8 cellular contexts compared by ENCODE assay signal in genomic region chr4:36256398-36256828, GRCh38. TPM values are rescaled to one million over a fixed set of nuclear protein-coding genes. Genes with fewer than 3 reads are reported as not detected.
DNase-seq lines count a peak whose midpoint lies in the region; ATAC-seq and TF ChIP-seq lines count a peak whose summit lies in the region.

No MANE protein-coding gene starts in this region.

- peaks cover 56 to 66% of the 10 kb centered on the region in 2 donors for H3K4me1 Mint-ChIP-seq in natural killer cell

- H3K36me3 Mint-ChIP-seq in natural killer cell, result no peaks in the 10 kb centered on the region

- peak; percentile 52 for ATAC-seq in GM18909 (IDR thresholded peaks at IDR 0.05; ENCODE audit: poor library complexity, unreplicated experiment)
- peak; percentile 71 for ATAC-seq in HG02759 (IDR thresholded peaks at IDR 0.05; ENCODE audit: unreplicated experiment)
- ATAC-seq in natural killer cell, result no peak

- H3K4me3 Mint-ChIP-seq in natural killer cell, result peak overlapping the region; percentile 74

- intact Hi-C loops in natural killer cell (cut with micrococcal nuclease), result no loop called here

- DNase-seq in OCI-M1 (lab: John Stamatoyannopoulos, UW) (peak; percentile 64), natural killer cell (no peak), HPDE6-E6E7 (ENCODE audit: extremely low spot score) (no peak), NCI-H2029 (lab: John Stamatoyannopoulos, UW) (no peak), SHP77 (lab: John Stamatoyannopoulos, UW) (no peak), inferior parietal cortex (ENCODE audit: extremely low spot score) (no peak)

- TF ChIP-seq CTCF in natural killer cell (IDR thresholded peaks at IDR 0.05), result no peak

- H3K27me3 Mint-ChIP-seq in natural killer cell (ENCODE audit: low read depth in 2 of 2), result no peaks in the 10 kb centered on the region

- H3K27ac Mint-ChIP-seq in natural killer cell, result peak overlapping the region; percentile 83 to 94

- H3K9me3 Mint-ChIP-seq in natural killer cell, result no peaks in the 10 kb centered on the region

RNA-seq across cellular contexts. Expression of gene ARAP2, which starts 12.1 kb away (rescaled TPM):
- 100 to 1,000 TPM; 199 to 295 (median 270) TPM for total RNA-seq in natural killer cell

RNA-seq across cellular contexts. Expression of gene DTHD1, which starts 25.0 kb away (rescaled TPM):
- 10 to 100 TPM; 67.0 to 95.4 (median 81.5) TPM for total RNA-seq in natural killer cell

Comparison
In these comparisons a context has a peak if more than half of its experiments do, and no peak if none do; other contexts are left out.
1. ATAC-seq: peak in GM18909 (single experiment) and HG02759 (single experiment); none in natural killer cell (0 of 3).